In genomic region chr1:69223156-69223555, GRCh38 we compare ENCODE assay signal across 33 cellular contexts.
DNase-seq lines count a peak whose midpoint lies in the region; ATAC-seq, FAIRE-seq and TF ChIP-seq lines count a peak whose summit lies in the region.
"Had no signal": no experiment of that assay in that cellular context is flagged by ENCODE, and none has a peak within 500 bp of the region (broad histone marks: within the 10 kb centered on the region; RNA-seq: fewer than 3 reads in every experiment).

No MANE protein-coding gene starts in this region.

- no peak overlapping the region for H3K4me2 ChIP-seq in HepG2 (ENCODE audit: low read depth, low read length)
- H3K4me2 ChIP-seq: A549; BLaER1; BLaER1 treated with 17β-estradiol and CSF1 and Interleukin-3, amounts not matched to agents 10 nM and 100 nM had no signal

- H3K4me1 ChIP-seq in right lobe of liver (no peaks in the 10 kb centered on the region), HepG2 (ENCODE audit: insufficient read depth, low read length) (no peaks in the 10 kb centered on the region)
- H3K4me1 ChIP-seq: A549; BE2C; BLaER1; BLaER1 treated with 17β-estradiol and CSF1 and Interleukin-3, amounts not matched to agents 10 nM and 100 nM; Caco-2 had no signal

- TF ChIP-seq CTCF in right lobe of liver (IDR thresholded peaks at IDR 0.05) (no peak), HepG2 (CRISPR knock-in tag; IDR thresholded peaks at IDR 0.05) (no peak)

- H2AFZ ChIP-seq in HepG2 (ENCODE audit: low read length) = no peak overlapping the region

- H3K79me2 ChIP-seq in HepG2 (ENCODE audit: insufficient read depth, low read length) = no peaks in the 10 kb centered on the region

- intact Hi-C loops in right lobe of liver (cut with DNase I) (no loop called here), HepG2 (cut with micrococcal nuclease; ENCODE audit: unreplicated experiment) (no loop called here)

- H3K27ac ChIP-seq in right lobe of liver = no peak overlapping the region
- no peak overlapping the region for H3K27ac ChIP-seq in HepG2 (ENCODE audit: extremely low read length, insufficient read depth, low read length)
- H3K27ac ChIP-seq: 22Rv1; A549; BLaER1; BLaER1 treated with 17β-estradiol and CSF1 and Interleukin-3, amounts not matched to agents 10 nM and 100 nM; C4-2B had no signal

- no peak for TF ChIP-seq RAD21 in HepG2 (CRISPR knock-in tag; IDR thresholded peaks at IDR 0.05)

- ATAC-seq in right lobe of liver (peak; percentile 19 to 61 (median 50)), HepG2 (no peak), left lobe of liver (peak; percentile 27), HG03175 (IDR thresholded peaks at IDR 0.05; ENCODE audit: unreplicated experiment) (no peak)
- ATAC-seq: A549; CD8-positive, alpha-beta T cell had no signal

- FAIRE-seq in HepG2 (lab: Jason Lieb, UNC) = no peak
- FAIRE-seq: A204.1, A549, D721Med had no signal

- TF ChIP-seq EP300 in HepG2 (IDR thresholded peaks at IDR 0.05; ENCODE audit: low read depth in 2 of 2, low read length in 2 of 2) = no peak
- no peak for TF ChIP-seq EP300 in HepG2 (CRISPR knock-in tag; IDR thresholded peaks at IDR 0.05; ENCODE audit: borderline replicate concordance)

- 7% methylated on average over 1 of the region's 1 CpG for WGBS in right lobe of liver (ENCODE audit: insufficient coverage, low coverage, low lambda C conversion rate, missing lambda C conversion rate)
- 0% methylated on average over 1 of the region's 1 CpG for WGBS in HepG2 (ENCODE audit: low lambda C conversion rate)

- no peak overlapping the region for H3K9ac ChIP-seq in HepG2 (ENCODE audit: insufficient read depth, low read depth, low read length)
- H3K9ac ChIP-seq: BLaER1; BLaER1 treated with 17β-estradiol and CSF1 and Interleukin-3, amounts not matched to agents 10 nM and 100 nM had no signal

- H3K36me3 ChIP-seq in right lobe of liver (no peaks in the 10 kb centered on the region), HepG2 (replicated peaks in 1 of 2; ENCODE audit: control insufficient read depth in 1 of 2, insufficient read depth in 2 of 2, low read length in 2 of 2) (no peaks in the 10 kb centered on the region)
- H3K36me3 ChIP-seq: BE2C; BLaER1; BLaER1 treated with 17β-estradiol and CSF1 and Interleukin-3, amounts not matched to agents 10 nM and 100 nM had no signal

- POLR2A ChIA-PET in HepG2 (lab: Yijun Ruan, JAX) = no interaction called here

- no peaks in the 10 kb centered on the region for H3K27me3 ChIP-seq in right lobe of liver
- H3K27me3 ChIP-seq in HepG2 (ENCODE audit: control insufficient read depth in 1 of 2, insufficient read depth in 2 of 2, low read length in 2 of 2) = no peaks in the 10 kb centered on the region
- H3K27me3 ChIP-seq: BE2C; BLaER1; BLaER1 treated with 17β-estradiol and CSF1 and Interleukin-3, amounts not matched to agents 10 nM and 100 nM had no signal

- CTCF ChIA-PET in HepG2 (lab: Yijun Ruan, JAX; ENCODE audit: low intra/inter-chr PET ratio, low total read pairs) = no interaction called here

- H4K20me1 ChIP-seq in HepG2 (ENCODE audit: insufficient read depth, low read length) = no peaks in the 10 kb centered on the region
- H4K20me1 ChIP-seq: BLaER1; BLaER1 treated with 17β-estradiol and CSF1 and Interleukin-3, amounts not matched to agents 10 nM and 100 nM had no signal

- BruUV-seq in HepG2 (replicated peaks; lab: Mats Ljungman, UMichigan) = no TSS peak

- TF ChIP-seq POLR2A in right lobe of liver (IDR thresholded peaks at IDR 0.05) = no peak
- TF ChIP-seq POLR2A in HepG2 (IDR thresholded peaks at IDR 0.05; ENCODE audit: insufficient read depth in 1 of 2, low read depth in 2 of 2, low read length in 2 of 2) = no peak

- H3K4me3 ChIP-seq in right lobe of liver (no peak overlapping the region), HepG2 (replicated peaks in 1 of 3; ENCODE audit: insufficient read depth in 1 of 3, low read depth in 2 of 3, low read length in 3 of 3) (no peak overlapping the region)
- H3K4me3 ChIP-seq: A549; BLaER1; BLaER1 treated with 17β-estradiol and CSF1 and Interleukin-3, amounts not matched to agents 10 nM and 100 nM had no signal

- H3K9me3 ChIP-seq in right lobe of liver = no peaks in the 10 kb centered on the region
- peaks cover 82% of the 10 kb centered on the region for H3K9me3 ChIP-seq in HepG2 (ENCODE audit: low read length)
- H3K9me3 ChIP-seq: A549; BE2C; BLaER1; BLaER1 treated with 17β-estradiol and CSF1 and Interleukin-3, amounts not matched to agents 10 nM and 100 nM; Caco-2 had no signal

- in situ Hi-C loops in HepG2 (cut with HindIII; ENCODE audit: extremely low pct_ligation_motif_present, low pct_unique_long_range_greater_than_20kb) = no loop called here

- DNase-seq in right lobe of liver (no peak), HepG2 (ENCODE audit: low spot score) (no peak), ELF-1 (ENCODE audit: low read depth, low spot score) (peak; percentile 30), left lobe of liver (ENCODE audit: low spot score) (no peak), activated gamma-delta T cell treated with Interleukin-2 at 50 U/mL for 16 hours (no peak)
- DNase-seq: 8988T; ACHN; AML-193; BE2C; C1 segment of cervical spinal cord; Caco-2; Calu3; CD4-positive, alpha-beta memory T cell; CD4-positive, alpha-beta T cell; CD4-positive, CD25-positive, alpha-beta regulatory T cell; CD8-positive, alpha-beta memory T cell; CD8-positive, alpha-beta T cell; COR-L47; DMS 273 treated with DMSO at 0.1 percent for 48 hours; DMS153; DMS53; DMS79; DMS79 treated with DMSO at 0.1 percent for 48 hours; DND-41; EL had no signal

TF ChIP-seq in HepG2, 621 proteins besides CTCF, POLR2A, EP300 and RAD21:
- no peak for TF ChIP-seq DNMT1 (CRISPR knock-in tag; IDR thresholded peaks at IDR 0.05)
- no peak for TF ChIP-seq ZNF788 (CRISPR knock-in tag; IDR thresholded peaks at IDR 0.05; ENCODE audit: borderline replicate concordance)
- TF ChIP-seq ZNF138 (CRISPR knock-in tag; IDR thresholded peaks at IDR 0.05; ENCODE audit: low read depth) = no peak
- no peak for TF ChIP-seq ZNF17 (CRISPR knock-in tag; IDR thresholded peaks at IDR 0.05)
- TF ChIP-seq UBTF (CRISPR knock-in tag; IDR thresholded peaks at IDR 0.05) = no peak
- TF ChIP-seq HOMEZ (CRISPR knock-in tag; IDR thresholded peaks at IDR 0.05; ENCODE audit: low read depth) = no peak
- TF ChIP-seq RXRB (CRISPR knock-in tag; IDR thresholded peaks at IDR 0.05; ENCODE audit: borderline replicate concordance) = no peak
- TF ChIP-seq FUBP1 (CRISPR knock-in tag; IDR thresholded peaks at IDR 0.05; ENCODE audit: borderline replicate concordance) = no peak
- no peak for TF ChIP-seq MIER2 (CRISPR knock-in tag; IDR thresholded peaks at IDR 0.05)
- no peak for TF ChIP-seq ZNF670 (CRISPR knock-in tag; IDR thresholded peaks at IDR 0.05; ENCODE audit: borderline replicate concordance)
- no peak for TF ChIP-seq NKX3-1 (CRISPR knock-in tag; IDR thresholded peaks at IDR 0.05)
- TF ChIP-seq MAFF (IDR thresholded peaks at IDR 0.05; ENCODE audit: low read depth, low read length) = no peak
- TF ChIP-seq ZNF282 (IDR thresholded peaks at IDR 0.05; ENCODE audit: partially characterized antibody) = no peak
- no peak for TF ChIP-seq ZNF451 (CRISPR knock-in tag; IDR thresholded peaks at IDR 0.05)
- TF ChIP-seq ZNF484 (CRISPR knock-in tag; IDR thresholded peaks at IDR 0.05; ENCODE audit: borderline replicate concordance, low read depth) = no peak
- no peak for TF ChIP-seq BCL6 (CRISPR knock-in tag; IDR thresholded peaks at IDR 0.05)
- TF ChIP-seq ZNF331 (CRISPR knock-in tag; IDR thresholded peaks at IDR 0.05) = no peak
- no peak for TF ChIP-seq ZNF792 (CRISPR knock-in tag; IDR thresholded peaks at IDR 0.05)

Comparison
In these comparisons a context has a peak if more than half of its experiments do, and no peak if none do; other contexts are left out.
1. ATAC-seq: peak in right lobe of liver (4 of 4) and left lobe of liver (single experiment); none in HepG2 (single experiment) and HG03175 (single experiment).